Comparison of ENCODE assay signal across 15 cellular contexts in the genomic region with DNA sequence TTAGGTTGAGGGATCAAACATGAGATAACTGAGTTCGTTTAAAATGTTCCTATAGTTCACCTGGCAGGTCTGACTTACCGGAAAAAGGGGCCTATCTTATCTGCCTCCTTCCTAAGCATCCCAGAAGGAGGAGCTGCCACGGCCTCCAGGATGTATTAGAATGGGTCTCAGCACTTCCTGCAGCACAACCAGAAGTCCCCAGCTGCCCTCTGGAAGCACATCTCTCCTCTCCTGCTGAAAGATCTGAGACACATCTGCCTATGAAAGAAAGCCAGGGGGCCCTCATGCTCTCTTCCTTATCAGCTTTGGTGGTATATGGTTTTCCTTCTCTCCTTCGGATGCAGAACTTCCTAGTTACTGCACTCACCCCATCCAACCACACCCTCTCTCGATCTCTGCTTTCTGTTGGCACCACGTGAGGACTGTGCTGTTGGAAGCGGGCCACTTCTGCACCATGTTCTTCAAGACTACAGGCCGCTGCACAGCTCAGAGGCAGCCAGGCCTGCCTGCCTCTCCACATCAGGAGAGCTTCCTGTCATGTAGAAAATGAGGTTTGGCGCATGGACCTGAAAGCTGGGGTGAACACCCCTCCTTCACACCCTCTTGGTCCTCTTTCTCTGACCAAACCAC. TPM values are rescaled to one million over a fixed set of nuclear protein-coding genes. Genes with fewer than 3 reads are reported as not detected.
DNase-seq lines count a peak whose midpoint lies in the region; ATAC-seq and TF ChIP-seq lines count a peak whose summit lies in the region.
"Had no signal": no experiment of that assay in that cellular context is flagged by ENCODE, and none has a peak within 500 bp of the region (broad histone marks: within the 10 kb centered on the region; RNA-seq: fewer than 3 reads in every experiment).

No MANE protein-coding gene starts in this region.

- peaks cover 10% of the 10 kb centered on the region for H3K36me3 Mint-ChIP-seq in type B pancreatic cell

- H3K4me2 ChIP-seq in Loucy (ENCODE audit: low read depth, low read length, poor library complexity, severe bottlenecking): no peak overlapping the region
- H3K4me2 ChIP-seq: BLaER1 treated with 17β-estradiol and CSF1 and Interleukin-3, amounts not matched to agents 10 nM and 100 nM had no signal

- no peak for DNase-seq in ascending aorta (ENCODE audit: low spot score in 2 of 2)
- peak; percentile 80 for DNase-seq in left ventricle myocardium superior
- peak; percentile 75 to 83 for DNase-seq in gastrocnemius medialis
- DNase-seq in T-helper 9 cell: no peak
- no peak for DNase-seq in type B pancreatic cell (ENCODE audit: extremely low spot score, unreplicated experiment)
- DNase-seq in central memory CD4-positive, alpha-beta T cell: no peak
- DNase-seq: activated CD8-positive, alpha-beta memory T cell treated with anti-CD3 and anti-CD28 coated beads, Interleukin-2, amount 50 U/mL, for 4 hours; effector CD4-positive, alpha-beta T cell; NCI-H1092 had no signal

- H3K9me3 Mint-ChIP-seq in type B pancreatic cell: no peaks in the 10 kb centered on the region

- H3K4me1 Mint-ChIP-seq in type B pancreatic cell (ENCODE audit: unreplicated experiment): peaks cover 47% of the 10 kb centered on the region

- no peaks in the 10 kb centered on the region for H3K79me2 ChIP-seq in Loucy (ENCODE audit: insufficient read depth, low read length)
- H3K79me2 ChIP-seq: parathyroid adenoma had no signal

- H3K4me1 ChIP-seq in Loucy (ENCODE audit: insufficient read depth, low read length, poor library complexity, severe bottlenecking) (peaks cover 20% of the 10 kb centered on the region), ascending aorta (peaks cover 24 to 70% of the 10 kb centered on the region in 2 donors), gastrocnemius medialis (peaks cover 81 to 84% of the 10 kb centered on the region in 2 donors)
- H3K4me1 ChIP-seq: parathyroid adenoma had no signal

- no peaks in the 10 kb centered on the region for H3K36me3 ChIP-seq in Loucy (ENCODE audit: insufficient read depth, low read length)
- peaks cover 5 to 15% of the 10 kb centered on the region in 2 donors for H3K36me3 ChIP-seq in ascending aorta
- no peaks in the 10 kb centered on the region for H3K36me3 ChIP-seq in gastrocnemius medialis
- H3K36me3 ChIP-seq: BLaER1 treated with 17β-estradiol and CSF1 and Interleukin-3, amounts not matched to agents 10 nM and 100 nM; HAP-1; SJSA1 had no signal

- no peak for TF ChIP-seq POLR2A in gastrocnemius medialis (IDR thresholded peaks at IDR 0.05)

- H3K27me3 ChIP-seq in Loucy (ENCODE audit: insufficient read depth, low read length, poor library complexity, severe bottlenecking): no peaks in the 10 kb centered on the region
- no peaks in the 10 kb centered on the region for H3K27me3 ChIP-seq in ascending aorta
- H3K27me3 ChIP-seq in gastrocnemius medialis: no peaks in the 10 kb centered on the region

- H3K4me3 ChIP-seq in Loucy (ENCODE audit: low read length, poor library complexity, severe bottlenecking) (no peak overlapping the region), ascending aorta (peak overlapping the region; percentile 20 to 89), gastrocnemius medialis (no peak overlapping the region)
- H3K4me3 ChIP-seq: BLaER1 treated with 17β-estradiol and CSF1 and Interleukin-3, amounts not matched to agents 10 nM and 100 nM; HAP-1; SJSA1 had no signal

- H3K9me3 ChIP-seq in Loucy (ENCODE audit: insufficient read depth, low read depth, low read length) (no peaks in the 10 kb centered on the region), ascending aorta (no peaks in the 10 kb centered on the region), gastrocnemius medialis (no peaks in the 10 kb centered on the region)
- H3K9me3 ChIP-seq: BLaER1 treated with 17β-estradiol and CSF1 and Interleukin-3, amounts not matched to agents 10 nM and 100 nM; HAP-1; SJSA1 had no signal

- H3K27ac Mint-ChIP-seq in type B pancreatic cell: no peak overlapping the region

- H3K27me3 Mint-ChIP-seq in type B pancreatic cell: peaks cover 16% of the 10 kb centered on the region

- H3K4me3 Mint-ChIP-seq in type B pancreatic cell: no peak overlapping the region

- intact Hi-C loops in ascending aorta (cut with DNase I): no loop called here
- intact Hi-C loops in left ventricle myocardium superior (cut with micrococcal nuclease): no loop called here
- intact Hi-C loops in gastrocnemius medialis (cut with DNase I; ENCODE audit: low total_unique reads): loop anchor here (5.0 to 10.0 kb wide), 3 partner anchors 648 to 1596 kb away; no protein-coding TSS in a partner anchor

- no peaks in the 10 kb centered on the region for H4K20me1 ChIP-seq in Loucy (ENCODE audit: insufficient read depth, low read length, poor library complexity, severe bottlenecking)

- ATAC-seq in left ventricle myocardium superior: peak; percentile 20
- peak; percentile 20 to 37 for ATAC-seq in gastrocnemius medialis
- ATAC-seq in GM19035 (IDR thresholded peaks at IDR 0.05; ENCODE audit: unreplicated experiment): no peak

- no peak overlapping the region for H3K9ac ChIP-seq in Loucy (ENCODE audit: low read depth, low read length, poor library complexity, severe bottlenecking)
- H3K9ac ChIP-seq: BLaER1 treated with 17β-estradiol and CSF1 and Interleukin-3, amounts not matched to agents 10 nM and 100 nM; parathyroid adenoma had no signal

- 0 out of 2 replicates have a peak overlapping the region, but pooled peaks have one; percentile 3 for H2AFZ ChIP-seq in Loucy (ENCODE audit: low read length)
- H2AFZ ChIP-seq: parathyroid adenoma had no signal

- TF ChIP-seq CTCF in Loucy (conservative IDR thresholded peaks at IDR 0.05; ENCODE audit: low read length) (no peak), ascending aorta (IDR thresholded peaks at IDR 0.05) (no peak), gastrocnemius medialis (IDR thresholded peaks at IDR 0.05 in 4 of 5, conservative IDR thresholded peaks at IDR 0.05 in 1 of 5) (no peak), type B pancreatic cell (conservative IDR thresholded peaks at IDR 0.05) (no peak)

- in situ Hi-C loops in gastrocnemius medialis (cut with MboI; ENCODE audit: low sequenced_read_pairs in 4 of 4): loop anchor here in 3 of 4 donors (5.0 to 25.0 kb wide), 7 partner anchors 198 to 1026 kb away; no protein-coding TSS in a partner anchor

- no peaks in the 10 kb centered on the region for H3K9me2 ChIP-seq in Loucy (replicated peaks; ENCODE audit: low read depth, low read length)

- H3K27ac ChIP-seq in ascending aorta: peak overlapping the region; percentile 87 to 93
- H3K27ac ChIP-seq in gastrocnemius medialis: peak overlapping the region; percentile 93 to 95 (median 93)
- H3K27ac ChIP-seq: BLaER1 treated with 17β-estradiol and CSF1 and Interleukin-3, amounts not matched to agents 10 nM and 100 nM; parathyroid adenoma; SJSA1 had no signal

- H3F3A ChIP-seq in Loucy (ENCODE audit: low read depth): no peaks in the 10 kb centered on the region

RNA-seq across cellular contexts. Expression of gene IGFBP5, which starts 6.5 kb away (rescaled TPM):
- total RNA-seq in ascending aorta (1,280 TPM), left ventricle myocardium superior (156 TPM), gastrocnemius medialis (100 to 1,000 TPM in 3 of 4 donors, 10 to 100 TPM in 1; 99.5 to 550 (median 279) TPM), type B pancreatic cell (ENCODE audit: low replicate concordance) (51.0 and 245 TPM in 2 replicates)

RNA-seq across cellular contexts. Expression of gene IGFBP2, which starts 55.6 kb away (rescaled TPM):
- 1,691 TPM for total RNA-seq in ascending aorta
- 50.7 TPM for total RNA-seq in left ventricle myocardium superior
- total RNA-seq in gastrocnemius medialis: 10 to 100 TPM; 14.3 to 44.4 (median 23.6) TPM
- total RNA-seq in type B pancreatic cell (ENCODE audit: low replicate concordance): 121 and 252 TPM in 2 replicates

Comparison
In these comparisons a context has a peak if more than half of its experiments do, and no peak if none do; other contexts are left out.
1. H3K4me3 ChIP-seq: peak in ascending aorta (2 of 2); none in Loucy (single experiment) and gastrocnemius medialis (0 of 4).
2. DNase-seq: peak in left ventricle myocardium superior (single experiment) and gastrocnemius medialis (2 of 2); none in ascending aorta (0 of 2), T-helper 9 cell (single experiment), type B pancreatic cell (single experiment) and central memory CD4-positive, alpha-beta T cell (single experiment).